9 cellular contexts compared by ENCODE assay signal in genomic region chrX:107894038-107894437, GRCh38.
DNase-seq lines count a peak whose midpoint lies in the region; ATAC-seq and TF ChIP-seq lines count a peak whose summit lies in the region.
"Had no signal": no experiment of that assay in that cellular context is flagged by ENCODE, and none has a peak within 500 bp of the region (broad histone marks: within the 10 kb centered on the region; RNA-seq: fewer than 3 reads in every experiment).

No MANE protein-coding gene starts in this region.

- H3K36me3 Mint-ChIP-seq in activated T-cell treated with anti-CD3 and anti-CD28 coated beads, Interleukin-2, amount 50 U/mL, for 4 hours (ENCODE audit: insufficient read depth) = peaks cover 14% of the 10 kb centered on the region

- H3K4me3 Mint-ChIP-seq in activated T-cell treated with anti-CD3 and anti-CD28 coated beads, Interleukin-2, amount 50 U/mL, for 4 hours = no peak overlapping the region

- ATAC-seq in activated T-cell treated with anti-CD3 and anti-CD28 coated beads, Interleukin-2, amount 50 U/mL, for 4 hours = peak; percentile 55 to 78
- no peak for ATAC-seq in GM21447 (IDR thresholded peaks at IDR 0.05; ENCODE audit: unreplicated experiment)

- DNase-seq in DMS79 (lab: John Stamatoyannopoulos, UW) (peak; percentile 1), HCEC 1CT (peak; percentile 18), NCI-H2081 treated with DMSO at 0.1 percent for 48 hours (lab: John Stamatoyannopoulos, UW) (peak; percentile 39), glomerular visceral epithelial cell (ENCODE audit: extremely low spot score) (peak; percentile 50)
- no peak for DNase-seq in activated T-cell treated with anti-CD3 and anti-CD28 coated beads, Interleukin-2, amount 50 U/mL, for 4 hours
- DNase-seq in stimulated activated CD4-positive, alpha-beta T cell treated with anti-CD3 and anti-CD28 coated beads, TNF-alpha, amount 100 ng/mL, for 48 hours (ENCODE audit: low read depth in 3 of 3) = peak in 2 of 3 donors; percentile 8 to 20

- H3K27me3 Mint-ChIP-seq in activated T-cell treated with anti-CD3 and anti-CD28 coated beads, Interleukin-2, amount 50 U/mL, for 4 hours (ENCODE audit: low read depth) = no peaks in the 10 kb centered on the region

- H3K27ac ChIP-seq in 22Rv1 = no peak overlapping the region
- H3K27ac ChIP-seq: HL-60 had no signal

- peak; percentile 42 for TF ChIP-seq CTCF in 22Rv1 (IDR thresholded peaks at IDR 0.05)

- H3K4me1 Mint-ChIP-seq in activated T-cell treated with anti-CD3 and anti-CD28 coated beads, Interleukin-2, amount 50 U/mL, for 4 hours (ENCODE audit: low read depth) = peaks cover 2% of the 10 kb centered on the region

- peaks cover 6% of the 10 kb centered on the region for H3K9me3 Mint-ChIP-seq in activated T-cell treated with anti-CD3 and anti-CD28 coated beads, Interleukin-2, amount 50 U/mL, for 4 hours
